In genomic region chr2:20648207-20648606, GRCh38 we compare ENCODE assay signal across 26 cellular contexts. TPM values are rescaled to one million over a fixed set of nuclear protein-coding genes. Genes with fewer than 3 reads are reported as not detected.
DNase-seq lines count a peak whose midpoint lies in the region; ATAC-seq and TF ChIP-seq lines count a peak whose summit lies in the region.
"Had no signal": no experiment of that assay in that cellular context is flagged by ENCODE, and none has a peak within 500 bp of the region (broad histone marks: within the 10 kb centered on the region; RNA-seq: fewer than 3 reads in every experiment).

No MANE protein-coding gene starts in this region.

- no peak for ATAC-seq in HG03432 (IDR thresholded peaks at IDR 0.05; ENCODE audit: unreplicated experiment)
- ATAC-seq: activated CD8-positive, alpha-beta T cell treated with anti-CD3 and anti-CD28 coated beads for 36 hours; pancreas; right cardiac atrium; stimulated activated naive CD8-positive, alpha-beta T cell treated with anti-CD3 and anti-CD28 coated beads, Interleukin-15, Interleukin-2, amounts not matched to agents 100 U/mL and 50 U/mL, for 24 hours; T-cell had no signal

- CTCF ChIA-PET in CD4-positive, alpha-beta memory T cell (lab: Charles Lee; ENCODE audit: partially characterized antibody) = interaction anchor here (0.9 to 5.2 kb wide), 5 partner anchors 13 to 323 kb away, joined by 3 to 76 read pairs (median 8); partner anchors contain the start of gene RHOB

- peak overlapping the region; percentile 35 for H3K4me2 ChIP-seq in skeletal muscle satellite cell (ENCODE audit: low read length)

- H3K36me3 Mint-ChIP-seq in CD4-positive, alpha-beta memory T cell = peaks cover 14 to 28% of the 10 kb centered on the region in 2 donors
- H3K36me3 Mint-ChIP-seq in chondrocyte (ENCODE audit: low read depth) = peaks cover 14% of the 10 kb centered on the region
- H3K36me3 Mint-ChIP-seq: brain had no signal

- no peaks in the 10 kb centered on the region for H3K27me3 ChIP-seq in CD4-positive, alpha-beta memory T cell (ENCODE audit: insufficient read depth, low read length)
- H3K27me3 ChIP-seq in liver (ENCODE audit: control insufficient read depth in 4 of 4, insufficient read depth in 4 of 4, low read length in 3 of 4) = no peaks in the 10 kb centered on the region
- H3K27me3 ChIP-seq in skeletal muscle satellite cell (ENCODE audit: control insufficient read depth, insufficient read depth, low read length) = no peaks in the 10 kb centered on the region
- H3K27me3 ChIP-seq: pancreas, SJSA1, tibial nerve had no signal

- no peak overlapping the region for H3K9ac ChIP-seq in liver (ENCODE audit: low read depth in 1 of 2, low read length in 2 of 2)
- no peak overlapping the region for H3K9ac ChIP-seq in skeletal muscle satellite cell (ENCODE audit: low read depth, low read length)

- intact Hi-C loops in CD4-positive, alpha-beta memory T cell (cut with micrococcal nuclease) = no loop called here

- peaks cover 20% of the 10 kb centered on the region for H3K4me1 ChIP-seq in CD4-positive, alpha-beta memory T cell (ENCODE audit: insufficient read depth, low read length)
- peaks cover 9 to 36% (median 27%) of the 10 kb centered on the region in 4 donors for H3K4me1 ChIP-seq in liver (ENCODE audit: control insufficient read depth in 4 of 4, insufficient read depth in 4 of 4, low read length in 3 of 4)
- H3K4me1 ChIP-seq in skeletal muscle satellite cell (ENCODE audit: control insufficient read depth, insufficient read depth, low read length) = peaks cover 27% of the 10 kb centered on the region

- H3K4me3 ChIP-seq in CD4-positive, alpha-beta memory T cell (ENCODE audit: low read length in 2 of 2) = no peak overlapping the region
- H3K4me3 ChIP-seq in liver (ENCODE audit: low read depth in 1 of 3, low read length in 3 of 3) (no peak overlapping the region), skeletal muscle satellite cell (ENCODE audit: low read length) (peak overlapping the region; percentile 15)
- H3K4me3 ChIP-seq: pancreas, SJSA1, tibial nerve had no signal

- POLR2A ChIA-PET in CD4-positive, alpha-beta memory T cell (lab: Charles Lee; ENCODE audit: partially characterized antibody) = interaction anchor here (0.9 to 1.6 kb wide), 2 partner anchors 201 kb away, joined by 4 to 5 read pairs; partner anchors contain the start of gene RHOB

- TF ChIP-seq CTCF in chondrocyte (IDR thresholded peaks at IDR 0.05) (no peak), liver (IDR thresholded peaks at IDR 0.05; ENCODE audit: low read depth, low read length, missing input control) (no peak)

- 58% methylated on average over 4 of the region's 4 CpGs for WGBS in liver

- H3K27ac ChIP-seq in CD4-positive, alpha-beta memory T cell (ENCODE audit: low read depth, low read length) = no peak overlapping the region
- H3K27ac ChIP-seq in liver (ENCODE audit: low read depth in 1 of 2, low read length in 2 of 2) = no peak overlapping the region
- H3K27ac ChIP-seq: pancreas, SJSA1, tibial nerve had no signal

- H3K36me3 ChIP-seq in CD4-positive, alpha-beta memory T cell (ENCODE audit: insufficient read depth, low read length) = no peaks in the 10 kb centered on the region
- peaks cover 0 to 10% (median 3%) of the 10 kb centered on the region in 4 donors for H3K36me3 ChIP-seq in liver (ENCODE audit: control insufficient read depth in 4 of 4, insufficient read depth in 3 of 4, low read depth in 1 of 4, low read length in 3 of 4)
- peaks cover 18% of the 10 kb centered on the region for H3K36me3 ChIP-seq in skeletal muscle satellite cell (ENCODE audit: insufficient read depth, low read length)
- H3K36me3 ChIP-seq: pancreas had no signal

- DNase-seq in CD4-positive, alpha-beta memory T cell = no peak
- DNase-seq in chondrocyte (ENCODE audit: low spot score) (peak; percentile 59), AG08395 (ENCODE audit: low spot score) (no peak), NCI-H82 treated with DMSO at 0.1 percent for 48 hours (lab: John Stamatoyannopoulos, UW; ENCODE audit: unreplicated experiment) (no peak)
- no peak for DNase-seq in activated T-cell treated with anti-CD3 and anti-CD28 coated beads, Interleukin-2, amount 50 U/mL, for 48 hours
- DNase-seq: activated CD4-positive, CD25-positive, alpha-beta regulatory T cell treated with anti-CD3 and anti-CD28 coated beads, Interleukin-2, amount 50 U/mL, for 72 hours; activated CD8-positive, alpha-beta T cell treated with anti-CD3 and anti-CD28 coated beads for 36 hours; activated gamma-delta T cell treated with Interleukin-2 at 50 U/mL for 16 hours; activated T-cell treated with anti-CD3 and anti-CD28 coated beads for 4 hours; DMS79; GF-D8; HFFc6; islet precursor cell; KBM-7; mammary epithelial cell; stimulated activated CD4-positive, alpha-beta T cell treated with anti-CD3 and anti-CD28 coated beads, Interleukin-4, amount 100 ng/mL, for 4 hours; stimulated activated naive CD8-positive, alpha-beta T cell treated with anti-CD3 and anti-CD28 coated beads, Interleukin-15, Interleukin-2, amounts not matched to agents 100 U/mL and 50 U/mL, for 24 hours; T-cell had no signal

- no peak overlapping the region for H3K4me3 Mint-ChIP-seq in CD4-positive, alpha-beta memory T cell
- no peak overlapping the region for H3K4me3 Mint-ChIP-seq in chondrocyte (ENCODE audit: unreplicated experiment)
- H3K4me3 Mint-ChIP-seq: activated CD8-positive, alpha-beta T cell treated with anti-CD3 and anti-CD28 coated beads for 36 hours; HFFc6 had no signal

- no peaks in the 10 kb centered on the region for H3K9me3 ChIP-seq in CD4-positive, alpha-beta memory T cell (ENCODE audit: control insufficient read depth in 1 of 2, low read length in 2 of 2)
- H3K9me3 ChIP-seq in liver (ENCODE audit: control insufficient read depth in 4 of 4, low read length in 3 of 4) (no peaks in the 10 kb centered on the region), skeletal muscle satellite cell (replicated peaks; ENCODE audit: low read length) (no peaks in the 10 kb centered on the region)
- H3K9me3 ChIP-seq: pancreas, SJSA1, tibial nerve had no signal

- peak overlapping the region in 4 of 7 donors; percentile 36 to 91 (median 60) for H3K27ac Mint-ChIP-seq in CD4-positive, alpha-beta memory T cell
- no peak overlapping the region for H3K27ac Mint-ChIP-seq in chondrocyte (ENCODE audit: unreplicated experiment)
- H3K27ac Mint-ChIP-seq: activated CD8-positive, alpha-beta T cell treated with anti-CD3 and anti-CD28 coated beads for 36 hours; HFFc6; T-cell had no signal

- H3K9me3 Mint-ChIP-seq in CD4-positive, alpha-beta memory T cell = peaks cover 0 to 3% (median 0%) of the 10 kb centered on the region in 8 donors
- no peaks in the 10 kb centered on the region for H3K9me3 Mint-ChIP-seq in chondrocyte (ENCODE audit: low read depth)
- H3K9me3 Mint-ChIP-seq: activated CD8-positive, alpha-beta T cell treated with anti-CD3 and anti-CD28 coated beads for 36 hours; brain; HFFc6; T-cell had no signal

- TF ChIP-seq RAD21 in liver (IDR thresholded peaks at IDR 0.05) = no peak

- H3K4me1 Mint-ChIP-seq in CD4-positive, alpha-beta memory T cell = peaks cover 24 to 48% (median 41%) of the 10 kb centered on the region in 4 donors
- peaks cover 52% of the 10 kb centered on the region for H3K4me1 Mint-ChIP-seq in chondrocyte (ENCODE audit: low read depth)

- H3K27me3 Mint-ChIP-seq in CD4-positive, alpha-beta memory T cell = no peaks in the 10 kb centered on the region
- no peaks in the 10 kb centered on the region for H3K27me3 Mint-ChIP-seq in chondrocyte (ENCODE audit: low read depth)
- H3K27me3 Mint-ChIP-seq: activated CD8-positive, alpha-beta T cell treated with anti-CD3 and anti-CD28 coated beads for 36 hours; T-cell had no signal

TF ChIP-seq in liver, 16 proteins besides CTCF, POLR2A, EP300 and RAD21 (continues in another document):
- TF ChIP-seq SP1 (IDR thresholded peaks at IDR 0.05) (peak; percentile 39), FOXA2 (IDR thresholded peaks at IDR 0.05) (no peak), REST (IDR thresholded peaks at IDR 0.05) (no peak), NR2F2 (IDR thresholded peaks at IDR 0.05) (no peak), JUND (IDR thresholded peaks at IDR 0.05) (no peak), RXRA (IDR thresholded peaks at IDR 0.05) (peak; percentile 37 to 47)

RNA-seq across cellular contexts. Expression of gene HS1BP3, which starts 2.7 kb away (rescaled TPM):
- 10 to 100 TPM; 20.1 TPM for total RNA-seq in CD4-positive, alpha-beta memory T cell
- 10 to 100 TPM; 16.7 to 17.5 TPM for polyA plus RNA-seq in CD4-positive, alpha-beta memory T cell
- total RNA-seq in chondrocyte (24.6 to 33.8 TPM (median 33.2 TPM) in 3 replicates), liver (10 to 100 TPM in 1 of 2 donors, 1 to 10 TPM in 1; 7.7 to 14.1 TPM)
- polyA plus RNA-seq in liver = 10 to 100 TPM in 1 of 2 donors, 1 to 10 TPM in 1; 7.8 to 15.4 TPM
- 18.1 and 34.2 TPM in 2 replicates for total RNA-seq in skeletal muscle satellite cell (2012; rRNA removed)

RNA-seq across cellular contexts. Expression of gene GDF7, which starts 18.7 kb away (rescaled TPM):
- under 1 TPM; 0.19 to 0.26 TPM for total RNA-seq in CD4-positive, alpha-beta memory T cell
- polyA plus RNA-seq in CD4-positive, alpha-beta memory T cell = under 1 TPM; 0.04 to 0.22 TPM
- total RNA-seq in chondrocyte (10.9 to 12.8 TPM (median 12.6 TPM) in 3 replicates), liver (1 to 10 TPM; 5.0 to 7.2 TPM)
- 1 to 10 TPM in 1 of 2 donors, under 1 TPM in 1; 0.89 to 1.6 TPM for polyA plus RNA-seq in liver
- total RNA-seq in skeletal muscle satellite cell (2012; rRNA removed) = under 0.01 TPM in 1 of 2 replicates, not detected in the other
- total RNA-seq: activated CD8-positive, alpha-beta T cell treated with anti-CD3 and anti-CD28 coated beads for 36 hours had no signal
- polyA plus RNA-seq: mammary epithelial cell had no signal
